ENCODE assay signal across 20 cellular contexts in the genomic region with DNA sequence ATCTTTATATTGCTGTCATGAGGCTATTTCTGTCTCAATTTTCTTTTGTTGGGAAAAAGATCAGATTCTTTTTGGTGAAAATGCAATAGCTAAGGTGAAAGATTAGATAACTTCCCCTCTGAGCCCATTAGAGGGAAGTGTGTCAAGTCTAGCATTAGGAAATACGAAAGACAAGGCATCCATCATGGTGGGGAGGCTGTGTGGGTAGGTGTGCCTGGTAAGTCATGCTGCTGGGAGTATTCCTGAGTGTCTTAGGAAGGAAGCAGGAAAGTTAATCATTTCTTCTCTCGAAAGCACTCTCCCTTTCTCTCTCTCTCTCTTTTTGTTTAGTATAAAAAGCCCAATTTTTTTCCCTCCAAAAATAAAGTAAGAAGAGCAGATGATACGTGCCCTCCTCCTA.
A peak's percentile ranks its signal among the peaks of the same experiment; 100 is the strongest.
DNase-seq lines count a peak whose midpoint lies in the region; TF ChIP-seq lines count a peak whose summit lies in the region.
"Had no signal": no experiment of that assay in that cellular context is flagged by ENCODE, and none has a peak within 500 bp of the region (broad histone marks: within the 10 kb centered on the region; RNA-seq: fewer than 3 reads in every experiment).

No MANE protein-coding gene starts in this region.

- no peaks in the 10 kb centered on the region for H3K36me3 Mint-ChIP-seq in mesothelial cell of epicardium
- H3K36me3 Mint-ChIP-seq: CD14-positive monocyte; CD8-positive, alpha-beta memory T cell had no signal

- H3K4me3 ChIP-seq in SJCRH30: no peak overlapping the region
- H3K4me3 ChIP-seq: A549; BLaER1 treated with 17β-estradiol and CSF1 and Interleukin-3, amounts not matched to agents 10 nM and 100 nM had no signal

- H3K36me3 ChIP-seq in SJCRH30: no peaks in the 10 kb centered on the region
- H3K36me3 ChIP-seq: BE2C; BLaER1 treated with 17β-estradiol and CSF1 and Interleukin-3, amounts not matched to agents 10 nM and 100 nM had no signal

- H3K27ac ChIP-seq in SJCRH30: no peak overlapping the region
- H3K27ac ChIP-seq: A549; BLaER1 treated with 17β-estradiol and CSF1 and Interleukin-3, amounts not matched to agents 10 nM and 100 nM had no signal

- peaks cover 35% of the 10 kb centered on the region for H3K4me1 Mint-ChIP-seq in mesothelial cell of epicardium
- H3K4me1 Mint-ChIP-seq: CD14-positive monocyte; CD8-positive, alpha-beta memory T cell had no signal

- TF ChIP-seq CTCF in mesothelial cell of epicardium (IDR thresholded peaks at IDR 0.05; ENCODE audit: unreplicated experiment): no peak

- H3K4me1 ChIP-seq in SJCRH30: 0 out of 2 replicates have a peak, but pooled peaks cover 3% of the 10 kb centered on the region
- H3K4me1 ChIP-seq: A549; BE2C; BLaER1 treated with 17β-estradiol and CSF1 and Interleukin-3, amounts not matched to agents 10 nM and 100 nM had no signal

- no peaks in the 10 kb centered on the region for H3K9me3 ChIP-seq in SJCRH30 (replicated peaks)
- H3K9me3 ChIP-seq: A549; BE2C; BLaER1 treated with 17β-estradiol and CSF1 and Interleukin-3, amounts not matched to agents 10 nM and 100 nM had no signal

- H3K9me3 Mint-ChIP-seq in mesothelial cell of epicardium: no peaks in the 10 kb centered on the region
- H3K9me3 Mint-ChIP-seq: CD4-positive, alpha-beta T cell had no signal

- DNase-seq in NCI-H748 (lab: John Stamatoyannopoulos, UW; ENCODE audit: unreplicated experiment): peak; percentile 24
- DNase-seq in NCI-H748 treated with DMSO at 0.1 percent for 48 hours (lab: John Stamatoyannopoulos, UW): no peak
- DNase-seq in mesothelial cell of epicardium (ENCODE audit: low spot score in 2 of 2, unreplicated experiment in 2 of 2): no peak
- DNase-seq in renal cortical epithelial cell (ENCODE audit: low read depth): peak; percentile 38
- no peak for DNase-seq in DMS153 treated with DMSO at 0.1 percent for 48 hours (lab: John Stamatoyannopoulos, UW; ENCODE audit: unreplicated experiment)
- no peak for DNase-seq in SJCRH30
- DNase-seq: 8988T; ACHN; AML-193; BE2C; CD4-positive, alpha-beta T cell; CD8-positive, alpha-beta memory T cell; DMS 273 treated with DMSO at 0.1 percent for 48 hours; DMS53; GF-D8; GOT3; HCEC 1CT had no signal

- peak overlapping the region; percentile 14 for H3K27ac Mint-ChIP-seq in mesothelial cell of epicardium
- H3K27ac Mint-ChIP-seq: CD4-positive, alpha-beta T cell; CD8-positive, alpha-beta memory T cell had no signal

- H3K27me3 Mint-ChIP-seq in mesothelial cell of epicardium (ENCODE audit: low read depth): no peaks in the 10 kb centered on the region
- H3K27me3 Mint-ChIP-seq: CD4-positive, alpha-beta T cell had no signal

- H3K4me3 Mint-ChIP-seq in mesothelial cell of epicardium: no peak overlapping the region
- H3K4me3 Mint-ChIP-seq: CD14-positive monocyte; CD4-positive, alpha-beta T cell; CD8-positive, alpha-beta memory T cell had no signal

- peaks cover 14% of the 10 kb centered on the region for H3K27me3 ChIP-seq in SJCRH30
- H3K27me3 ChIP-seq: BE2C; BLaER1 treated with 17β-estradiol and CSF1 and Interleukin-3, amounts not matched to agents 10 nM and 100 nM had no signal

Comparison
In these comparisons a context has a peak if more than half of its experiments do, and no peak if none do; other contexts are left out.
1. DNase-seq: peak in NCI-H748 (single experiment) and renal cortical epithelial cell (single experiment); none in NCI-H748 treated with DMSO at 0.1 percent for 48 hours (single experiment), mesothelial cell of epicardium (0 of 2), DMS153 treated with DMSO at 0.1 percent for 48 hours (single experiment) and SJCRH30 (0 of 2).